In the genomic region with DNA sequence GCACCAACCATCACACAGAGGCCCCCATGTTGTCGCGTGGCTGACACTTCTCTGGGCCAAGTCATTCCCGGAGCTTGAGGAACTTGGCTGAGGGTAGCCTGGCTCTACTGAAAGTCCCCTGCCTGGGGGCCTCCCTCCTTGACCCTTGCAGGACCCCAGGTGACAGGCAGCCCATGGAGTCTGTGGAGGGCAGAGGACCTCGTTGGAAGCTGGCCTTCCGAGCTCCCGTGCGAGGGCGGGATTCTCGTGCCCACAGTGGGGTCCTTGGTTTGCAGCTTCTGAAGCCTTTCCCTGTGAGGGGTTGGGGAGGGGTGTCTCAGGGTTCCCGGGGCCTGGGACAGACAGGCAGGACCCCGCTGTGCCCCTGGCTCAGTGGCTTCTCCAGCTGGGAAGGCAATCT, we compare ENCODE assay signal across 23 cellular contexts. TPM values are rescaled to one million over a fixed set of nuclear protein-coding genes. Genes with fewer than 3 reads are reported as not detected.
A peak's percentile ranks its signal among the peaks of the same experiment; 100 is the strongest.
DNase-seq lines count a peak whose midpoint lies in the region; ATAC-seq and TF ChIP-seq lines count a peak whose summit lies in the region.
"Had no signal": no experiment of that assay in that cellular context is flagged by ENCODE, and none has a peak within 500 bp of the region (broad histone marks: within the 10 kb centered on the region; RNA-seq: fewer than 3 reads in every experiment).

No MANE protein-coding gene starts in this region.

- H3K27ac Mint-ChIP-seq in endodermal cell = no peak overlapping the region
- H3K27ac Mint-ChIP-seq: IgD-negative memory B cell had no signal

- no peaks in the 10 kb centered on the region for H4K20me1 ChIP-seq in GM23248 (ENCODE audit: insufficient read depth)
- H4K20me1 ChIP-seq: BLaER1 had no signal

- no peak overlapping the region for H2BK120ac ChIP-seq in neuronal stem cell (ENCODE audit: low read depth, low read length)

- H3K4me3 Mint-ChIP-seq in endodermal cell = no peak overlapping the region
- H3K4me3 Mint-ChIP-seq: CD4-positive, CD25-positive, alpha-beta regulatory T cell; IgD-negative memory B cell had no signal

- intact Hi-C loops in left ventricle myocardium superior (cut with micrococcal nuclease) = no loop called here
- intact Hi-C loops in Right ventricle myocardium superior (cut with DNase I) = no loop called here

- no peak for TF ChIP-seq CTCF in endodermal cell (conservative IDR thresholded peaks at IDR 0.05)

- no peaks in the 10 kb centered on the region for H3K27me3 ChIP-seq in endodermal cell (ENCODE audit: control insufficient read depth, insufficient read depth, low read length, poor library complexity, severe bottlenecking)
- no peaks in the 10 kb centered on the region for H3K27me3 ChIP-seq in neuronal stem cell (ENCODE audit: control insufficient read depth in 3 of 3, insufficient read depth in 3 of 3, low read depth in 1 of 3, low read length in 3 of 3)
- no peaks in the 10 kb centered on the region for H3K27me3 ChIP-seq in stomach smooth muscle (ENCODE audit: control insufficient read depth in 1 of 2, insufficient read depth in 2 of 2, low read length in 2 of 2)
- H3K27me3 ChIP-seq in GM23248 (replicated peaks; ENCODE audit: insufficient read depth) = no peaks in the 10 kb centered on the region
- H3K27me3 ChIP-seq: BLaER1, Peyer's patch had no signal

- H3K23ac ChIP-seq in neuronal stem cell (ENCODE audit: low read depth, low read length, poor library complexity) = peak overlapping the region; percentile 43

- H3K4me2 ChIP-seq in neuronal stem cell (ENCODE audit: insufficient read depth, low read length, poor library complexity, severe bottlenecking) = no peak overlapping the region
- H3K4me2 ChIP-seq in GM23248 (ENCODE audit: unreplicated experiment) = no peak overlapping the region

- no peaks in the 10 kb centered on the region for H3K9me3 Mint-ChIP-seq in endodermal cell
- H3K9me3 Mint-ChIP-seq: IgD-negative memory B cell had no signal

- no peak overlapping the region for H3K4me3 ChIP-seq in endodermal cell (ENCODE audit: low read length)
- H3K4me3 ChIP-seq in neuronal stem cell (ENCODE audit: low read length in 2 of 2) = no peak overlapping the region
- H3K4me3 ChIP-seq in stomach smooth muscle (ENCODE audit: low read length in 2 of 2) = no peak overlapping the region
- no peak overlapping the region for H3K4me3 ChIP-seq in GM23248
- H3K4me3 ChIP-seq: BLaER1, Peyer's patch had no signal

- DNase-seq in left ventricle myocardium superior (no peak), Right ventricle myocardium superior (no peak), endodermal cell (peak; percentile 51), neuronal stem cell (ENCODE audit: low spot score) (no peak), GM23248 (no peak), OCI-M1 (lab: John Stamatoyannopoulos, UW) (no peak)
- DNase-seq: CD4-positive, CD25-positive, alpha-beta regulatory T cell; GOT3; HCEC 1CT; NCI-H1092; NCI-H1417 treated with DMSO at 0.1 percent for 48 hours; NCI-H1694 treated with DMSO at 0.1 percent for 48 hours; NCI-H2081; NCI-H2227 treated with DMSO at 0.1 percent for 48 hours; NCI-H526 treated with DMSO at 0.1 percent for 48 hours; Peyer's patch had no signal

- no peak overlapping the region for H4K91ac ChIP-seq in neuronal stem cell (ENCODE audit: low read depth, low read length, poor library complexity)

- H3K9me2 ChIP-seq in GM23248 (ENCODE audit: insufficient read depth) = no peaks in the 10 kb centered on the region

- H3K27ac ChIP-seq in endodermal cell (ENCODE audit: low read depth, low read length) (no peak overlapping the region), neuronal stem cell (replicated peaks; ENCODE audit: low read length) (no peak overlapping the region), stomach smooth muscle (ENCODE audit: low read length) (peak overlapping the region; percentile 95), GM23248 (no peak overlapping the region)
- H3K27ac ChIP-seq: BLaER1, HL-60, Peyer's patch had no signal

- no peak overlapping the region for H3K4ac ChIP-seq in neuronal stem cell (ENCODE audit: low read length)

- H3K14ac ChIP-seq in neuronal stem cell (ENCODE audit: low read length) = peak overlapping the region; percentile 56

- ATAC-seq in left ventricle myocardium superior (peak; percentile 1), Right ventricle myocardium superior (ENCODE audit: poor library complexity) (no peak), HG03159 (IDR thresholded peaks at IDR 0.05; ENCODE audit: unreplicated experiment) (no peak)

- in situ Hi-C loops in GM23248 (cut with MboI) = no loop called here

- H3K9me3 ChIP-seq in endodermal cell (ENCODE audit: control insufficient read depth, low read length) = no peaks in the 10 kb centered on the region
- no peaks in the 10 kb centered on the region for H3K9me3 ChIP-seq in neuronal stem cell (replicated peaks in 1 of 2; ENCODE audit: control insufficient read depth in 2 of 2, insufficient read depth in 1 of 2, low read depth in 1 of 2, low read length in 2 of 2)
- no peaks in the 10 kb centered on the region for H3K9me3 ChIP-seq in stomach smooth muscle (ENCODE audit: control insufficient read depth in 2 of 2, low read length in 2 of 2)
- no peaks in the 10 kb centered on the region for H3K9me3 ChIP-seq in GM23248 (ENCODE audit: low read depth)
- H3K9me3 ChIP-seq: BLaER1, Peyer's patch had no signal

- H3K79me1 ChIP-seq in neuronal stem cell (ENCODE audit: low read depth, low read length) = peaks cover 2% of the 10 kb centered on the region

- H3K79me2 ChIP-seq in GM23248 (ENCODE audit: insufficient read depth) = no peaks in the 10 kb centered on the region

- H4K8ac ChIP-seq in neuronal stem cell (ENCODE audit: low read depth, low read length) = no peak overlapping the region

- H3K36me3 Mint-ChIP-seq in endodermal cell (ENCODE audit: low read depth) = peaks cover 5% of the 10 kb centered on the region
- H3K36me3 Mint-ChIP-seq: CD4-positive, CD25-positive, alpha-beta regulatory T cell; IgD-negative memory B cell had no signal

- H3K36me3 ChIP-seq in endodermal cell (ENCODE audit: control insufficient read depth, insufficient read depth, low read length) (no peaks in the 10 kb centered on the region), neuronal stem cell (replicated peaks in 1 of 2; ENCODE audit: control insufficient read depth in 2 of 2, insufficient read depth in 2 of 2, low read length in 2 of 2) (no peaks in the 10 kb centered on the region), stomach smooth muscle (ENCODE audit: control insufficient read depth in 2 of 2, insufficient read depth in 2 of 2, low read length in 2 of 2) (no peaks in the 10 kb centered on the region), GM23248 (ENCODE audit: low read depth) (no peaks in the 10 kb centered on the region)
- H3K36me3 ChIP-seq: BLaER1, Peyer's patch had no signal

- H2BK12ac ChIP-seq in neuronal stem cell (ENCODE audit: low read length) = no peak overlapping the region

- H2BK5ac ChIP-seq in neuronal stem cell (ENCODE audit: low read length) = no peak overlapping the region

- no peaks in the 10 kb centered on the region for H3K4me1 Mint-ChIP-seq in endodermal cell

- no peaks in the 10 kb centered on the region for H3K4me1 ChIP-seq in endodermal cell (ENCODE audit: control insufficient read depth, insufficient read depth, low read length)
- H3K4me1 ChIP-seq in neuronal stem cell (ENCODE audit: control insufficient read depth in 2 of 2, insufficient read depth in 1 of 2, low read depth in 1 of 2, low read length in 2 of 2) = peaks cover 3 to 9% of the 10 kb centered on the region in 2 donors
- peaks cover 36% of the 10 kb centered on the region for H3K4me1 ChIP-seq in stomach smooth muscle (ENCODE audit: control insufficient read depth, insufficient read depth, low read length)
- H3K4me1 ChIP-seq in GM23248 (ENCODE audit: insufficient read depth) = no peaks in the 10 kb centered on the region

- H3F3A ChIP-seq in GM23248 (ENCODE audit: insufficient read depth) = peaks cover 13% of the 10 kb centered on the region; the same call in 1 of the 2 replicates

- H2AFZ ChIP-seq in neuronal stem cell (ENCODE audit: low read length) (no peak overlapping the region), GM23248 (no peak overlapping the region)

- no peaks in the 10 kb centered on the region for H3K27me3 Mint-ChIP-seq in endodermal cell (ENCODE audit: insufficient read depth)

- no peak overlapping the region for H2AK5ac ChIP-seq in neuronal stem cell (ENCODE audit: low read depth, low read length)

- WGBS in endodermal cell (ENCODE audit: insufficient coverage in 1 of 2, insufficient read length in 1 of 2), 2 experiments = 87 to 96% methylated on average over 4 to 11 of the region's 11 CpGs
- WGBS in neuronal stem cell (ENCODE audit: extremely low coverage in 2 of 2, insufficient read length in 2 of 2, insufficient replicate concordance in 1 of 2), 2 donors = no CpG with 5 or more reads among the region's 11 CpGs
- 57 to 59% methylated on average over 9 to 11 of the region's 11 CpGs for WGBS in GM23248 (ENCODE audit: low coverage in 1 of 2, low lambda C conversion rate in 2 of 2, missing lambda C conversion rate in 2 of 2), 2 experiments

- H2BK15ac ChIP-seq in neuronal stem cell (ENCODE audit: low read length) = no peak overlapping the region

- no peak overlapping the region for H3K18ac ChIP-seq in neuronal stem cell (ENCODE audit: low read length)

- H3K9ac ChIP-seq in endodermal cell (ENCODE audit: extremely low read depth, low read length, poor library complexity, severe bottlenecking) (no peak overlapping the region), neuronal stem cell (ENCODE audit: low read depth, low read length, poor library complexity) (no peak overlapping the region), stomach smooth muscle (ENCODE audit: low read length in 2 of 2) (no peak overlapping the region), GM23248 (no peak overlapping the region)
- H3K9ac ChIP-seq: BLaER1 had no signal

RNA-seq across cellular contexts. Expression of a gene that starts 16.4 kb away (rescaled TPM):
- total RNA-seq in left ventricle myocardium superior (1,046 TPM), Right ventricle myocardium superior (589 TPM), endodermal cell (10 to 100 TPM; 22.1 to 36.4 TPM)
- polyA plus RNA-seq in endodermal cell (2013, experiment 1 of 2) = 8.8 TPM
- polyA plus RNA-seq in endodermal cell (2013, experiment 2 of 2) = 6.7 TPM
- polyA plus RNA-seq in neuronal stem cell (2013, experiment 1 of 2) = 0.60 TPM
- polyA plus RNA-seq in neuronal stem cell (2013, experiment 2 of 2) = 0.72 TPM
- total RNA-seq in GM23248 (2014; rRNA removed; shearing (Covaris generic)) = not detected in 2 replicates
- not detected in 2 replicates for polyA plus RNA-seq in GM23248 (2016; fragmentation: Nextera tagmentation; extraction: Ambion mirVana)
- total RNA-seq: CD4-positive, CD25-positive, alpha-beta regulatory T cell; NCI-H460; Peyer's patch had no signal
- polyA plus RNA-seq: AG04450; CD4-positive, CD25-positive, alpha-beta regulatory T cell; IgD-negative memory B cell had no signal

RNA-seq across cellular contexts. Expression of a gene that starts 21.6 kb away (rescaled TPM):
- total RNA-seq in left ventricle myocardium superior = 68.5 TPM
- 70.5 TPM for total RNA-seq in Right ventricle myocardium superior
- 100 to 1,000 TPM in 1 of 2 donors, 10 to 100 TPM in 1; 89.9 to 106 TPM for total RNA-seq in endodermal cell
- 64.1 TPM for polyA plus RNA-seq in endodermal cell (2013, experiment 1 of 2)
- 54.5 TPM for polyA plus RNA-seq in endodermal cell (2013, experiment 2 of 2)
- polyA plus RNA-seq in neuronal stem cell (2013, experiment 1 of 2) = 56.3 TPM
- 55.0 TPM for polyA plus RNA-seq in neuronal stem cell (2013, experiment 2 of 2)
- total RNA-seq in GM23248 (2014; rRNA removed; shearing (Covaris generic)) = 167 and 194 TPM in 2 replicates
- 47.6 and 51.1 TPM in 2 replicates for polyA plus RNA-seq in GM23248 (2016; fragmentation: Nextera tagmentation; extraction: Ambion mirVana)

RNA-seq across cellular contexts. Expression of a gene that starts 36.0 kb away (rescaled TPM):
- total RNA-seq in left ventricle myocardium superior = 2,417 TPM
- total RNA-seq in Right ventricle myocardium superior = 1,974 TPM
- total RNA-seq in endodermal cell = 1,000 to 10,000 TPM; 1,913 to 2,886 TPM
- 1,668 TPM for polyA plus RNA-seq in endodermal cell (2013, experiment 1 of 2)
- 1,515 TPM for polyA plus RNA-seq in endodermal cell (2013, experiment 2 of 2)
- 2,427 TPM for polyA plus RNA-seq in neuronal stem cell (2013, experiment 1 of 2)
- polyA plus RNA-seq in neuronal stem cell (2013, experiment 2 of 2) = 2,458 TPM
- total RNA-seq in GM23248 (2014; rRNA removed; shearing (Covaris generic)) = 2,755 and 2,906 TPM in 2 replicates
- polyA plus RNA-seq in GM23248 (2016; fragmentation: Nextera tagmentation; extraction: Ambion mirVana) = 326 and 331 TPM in 2 replicates

RNA-seq across cellular contexts. Expression of a gene that starts 58.2 kb away (rescaled TPM):
- total RNA-seq in left ventricle myocardium superior = 19.8 TPM
- total RNA-seq in Right ventricle myocardium superior = 16.7 TPM
- total RNA-seq in endodermal cell = 10 to 100 TPM; 57.5 to 58.1 TPM
- 35.5 TPM for polyA plus RNA-seq in endodermal cell (2013, experiment 1 of 2)
- polyA plus RNA-seq in endodermal cell (2013, experiment 2 of 2) = 30.9 TPM
- polyA plus RNA-seq in neuronal stem cell (2013, experiment 1 of 2) = 64.0 TPM
- polyA plus RNA-seq in neuronal stem cell (2013, experiment 2 of 2) = 61.2 TPM
- 16.8 and 21.0 TPM in 2 replicates for total RNA-seq in GM23248 (2014; rRNA removed; shearing (Covaris generic))
- polyA plus RNA-seq in GM23248 (2016; fragmentation: Nextera tagmentation; extraction: Ambion mirVana) = 6.9 and 9.1 TPM in 2 replicates

Comparison
In these comparisons a context has a peak if more than half of its experiments do, and no peak if none do; other contexts are left out.
1. RNA of a gene that starts 16.4 kb away (total RNA-seq): 1,046 TPM in left ventricle myocardium superior (single experiment), 589 TPM in Right ventricle myocardium superior (single experiment) and 22.1 to 36.4 TPM in endodermal cell; not detected in GM23248; every median in the first group is over 10 times any median in the second.